13 cellular contexts compared by ENCODE assay signal in genomic region chr1:81920245-81920740, GRCh38.
A peak's percentile ranks its signal among the peaks of the same experiment; 100 is the strongest.
DNase-seq lines count a peak whose midpoint lies in the region; ATAC-seq, FAIRE-seq and TF ChIP-seq lines count a peak whose summit lies in the region.
"Had no signal": no experiment of that assay in that cellular context is flagged by ENCODE, and none has a peak within 500 bp of the region (broad histone marks: within the 10 kb centered on the region; RNA-seq: fewer than 3 reads in every experiment).

No MANE protein-coding gene starts in this region.

- 3% methylated on average over 6 of the region's 6 CpGs for WGBS in smooth muscle cell (ENCODE audit: low lambda C conversion rate)

- no peaks in the 10 kb centered on the region for H3K36me3 ChIP-seq in smooth muscle cell (ENCODE audit: low read depth)

- peak overlapping the region; percentile 81 for H3K4me2 ChIP-seq in smooth muscle cell

- no peaks in the 10 kb centered on the region for H3K9me3 ChIP-seq in smooth muscle cell (replicated peaks; ENCODE audit: low read depth)

- peak; percentile 7 for DNase-seq in HTR-8/SVneo (ENCODE audit: insufficient read length, low spot score)
- peak; percentile 56 for DNase-seq in iPS DF 4.7 (ENCODE audit: extremely low read depth, low spot score)
- no peak for DNase-seq in smooth muscle cell (lab: John Stamatoyannopoulos, UW; ENCODE audit: unreplicated experiment)
- DNase-seq: activated CD4-positive, alpha-beta T cell treated with anti-CD3 and anti-CD28 coated beads for 48 hours; NCI-H524 treated with DMSO at 0.1 percent for 48 hours had no signal

- H3K79me2 ChIP-seq in smooth muscle cell (ENCODE audit: low read depth), result peaks cover 67% of the 10 kb centered on the region

- peaks cover 73% of the 10 kb centered on the region for H3K4me1 Mint-ChIP-seq in brain
- H3K4me1 Mint-ChIP-seq: stimulated activated effector memory CD8-positive, alpha-beta T cell treated with anti-CD3 and anti-CD28 coated beads, Interleukin-12 subunit alpha, Interleukin-12 subunit beta, amount 100 ng/mL, for 72 hours had no signal

- peaks cover 6% of the 10 kb centered on the region for H3K36me3 Mint-ChIP-seq in brain
- H3K36me3 Mint-ChIP-seq: natural killer cell treated with Interleukin-12 subunit alpha and Interleukin-12 subunit beta and Interleukin-15 and Interleukin-18, amount 100 ng/mL, for 72 hours; stimulated activated effector memory CD8-positive, alpha-beta T cell treated with anti-CD3 and anti-CD28 coated beads, Interleukin-12 subunit alpha, Interleukin-12 subunit beta, amount 100 ng/mL, for 72 hours had no signal

- H2AFZ ChIP-seq in smooth muscle cell (ENCODE audit: low read depth), result no peak overlapping the region

- peak overlapping the region; percentile 21 for H3K9ac ChIP-seq in smooth muscle cell (ENCODE audit: low read depth)

- FAIRE-seq in HTR-8/SVneo (lab: Jason Lieb, UNC), result no peak

- H3K27me3 ChIP-seq in smooth muscle cell (ENCODE audit: low read depth), result no peaks in the 10 kb centered on the region

- H4K20me1 ChIP-seq in smooth muscle cell (ENCODE audit: low read depth), result peaks cover 60% of the 10 kb centered on the region

- peaks cover 37% of the 10 kb centered on the region for H3K4me1 ChIP-seq in smooth muscle cell (ENCODE audit: low read depth)

- peak overlapping the region in 3 of 5 experiments; percentile 49 to 94 (median 80) for H3K27ac Mint-ChIP-seq in brain
- H3K27ac Mint-ChIP-seq: dendritic cell treated with granulocyte-macrophage colony-stimulating factor and Interleukin-4, amounts not matched to agents 40 ng/mL and 50 ng/mL, for 4 days; natural killer cell treated with Interleukin-12 subunit alpha and Interleukin-12 subunit beta and Interleukin-15 and Interleukin-18, amount 100 ng/mL, for 72 hours; stimulated activated effector memory CD8-positive, alpha-beta T cell treated with anti-CD3 and anti-CD28 coated beads, Interleukin-12 subunit alpha, Interleukin-12 subunit beta, amount 100 ng/mL, for 72 hours had no signal

- TF ChIP-seq CTCF in brain (conservative IDR thresholded peaks at IDR 0.05), result no peak
- no peak for TF ChIP-seq CTCF in smooth muscle cell (IDR thresholded peaks at IDR 0.05; ENCODE audit: borderline replicate concordance, insufficient read depth, poor library complexity, severe bottlenecking)

- no peaks in the 10 kb centered on the region for H3K27me3 Mint-ChIP-seq in brain
- H3K27me3 Mint-ChIP-seq: dendritic cell treated with granulocyte-macrophage colony-stimulating factor and Interleukin-4, amounts not matched to agents 40 ng/mL and 50 ng/mL, for 4 days; natural killer cell treated with Interleukin-12 subunit alpha and Interleukin-12 subunit beta and Interleukin-15 and Interleukin-18, amount 100 ng/mL, for 72 hours had no signal

- ATAC-seq in GM19452 (IDR thresholded peaks at IDR 0.05; ENCODE audit: unreplicated experiment) (no peak), HG02588 (IDR thresholded peaks at IDR 0.05; ENCODE audit: unreplicated experiment) (no peak), GM21529 (IDR thresholded peaks at IDR 0.05; ENCODE audit: unreplicated experiment) (no peak), HG03039 (IDR thresholded peaks at IDR 0.05; ENCODE audit: unreplicated experiment) (no peak)
- ATAC-seq: natural killer cell treated with Interleukin-12 subunit alpha and Interleukin-12 subunit beta and Interleukin-15 and Interleukin-18, amount 100 ng/mL, for 72 hours; stimulated activated effector memory CD8-positive, alpha-beta T cell treated with anti-CD3 and anti-CD28 coated beads, Interleukin-12 subunit alpha, Interleukin-12 subunit beta, amount 100 ng/mL, for 72 hours had no signal

- H3K4me3 Mint-ChIP-seq in brain, result peak overlapping the region; percentile 42 to 80 (median 66)
- H3K4me3 Mint-ChIP-seq: dendritic cell treated with granulocyte-macrophage colony-stimulating factor and Interleukin-4, amounts not matched to agents 40 ng/mL and 50 ng/mL, for 4 days; natural killer cell treated with Interleukin-12 subunit alpha and Interleukin-12 subunit beta and Interleukin-15 and Interleukin-18, amount 100 ng/mL, for 72 hours; stimulated activated effector memory CD8-positive, alpha-beta T cell treated with anti-CD3 and anti-CD28 coated beads, Interleukin-12 subunit alpha, Interleukin-12 subunit beta, amount 100 ng/mL, for 72 hours had no signal

- peaks cover 4% of the 10 kb centered on the region for H3F3A ChIP-seq in smooth muscle cell (ENCODE audit: low read depth)

- H3K27ac ChIP-seq in smooth muscle cell (ENCODE audit: low read depth), result peak overlapping the region; percentile 82

- peak overlapping the region; percentile 29 for H3K4me3 ChIP-seq in smooth muscle cell

- H3K9me3 Mint-ChIP-seq in brain, result no peaks in the 10 kb centered on the region
- H3K9me3 Mint-ChIP-seq: dendritic cell treated with granulocyte-macrophage colony-stimulating factor and Interleukin-4, amounts not matched to agents 40 ng/mL and 50 ng/mL, for 4 days had no signal
